In genomic region chr3:32825601-32826375, GRCh38 we compare ENCODE assay signal across 1 cellular context.
TF ChIP-seq lines count a peak whose summit lies in the region.

No MANE protein-coding gene starts in this region.

TF ChIP-seq in HepG2, 621 proteins besides CTCF, POLR2A, EP300 and RAD21 (continued from another document and continues in another):
- TF ChIP-seq NR2F2 (IDR thresholded peaks at IDR 0.05; ENCODE audit: borderline replicate concordance, low read depth) (no peak), PRDM10 (CRISPR knock-in tag; IDR thresholded peaks at IDR 0.05; ENCODE audit: low read depth) (no peak), TAF1 (CRISPR knock-in tag; IDR thresholded peaks at IDR 0.05) (peak; percentile 51; the same call in 1 of the 2 replicates), ZFP36L1 (CRISPR knock-in tag; IDR thresholded peaks at IDR 0.05) (no peak), TAF15 (IDR thresholded peaks at IDR 0.05; ENCODE audit: low read depth, low read length, poor library complexity, severe bottlenecking) (no peak), THAP8 (CRISPR knock-in tag; IDR thresholded peaks at IDR 0.05; ENCODE audit: borderline replicate concordance) (no peak), ATM (IDR thresholded peaks at IDR 0.05; ENCODE audit: borderline replicate concordance) (no peak), NFYC (CRISPR knock-in tag; IDR thresholded peaks at IDR 0.05) (no peak), TARDBP (CRISPR knock-in tag; IDR thresholded peaks at IDR 0.05) (no peak), MNT (IDR thresholded peaks at IDR 0.05) (no peak), BRCA1 (CRISPR knock-in tag; IDR thresholded peaks at IDR 0.05) (no peak), ZNF761 (CRISPR knock-in tag; conservative IDR thresholded peaks at IDR 0.05) (no peak), ARNT (IDR thresholded peaks at IDR 0.05) (no peak), ZNF503 (CRISPR knock-in tag; IDR thresholded peaks at IDR 0.05) (no peak), SAP130 (CRISPR knock-in tag; IDR thresholded peaks at IDR 0.05; ENCODE audit: low read depth) (peak; percentile 22; the same call in 1 of the 2 replicates), TP53 (CRISPR knock-in tag; conservative IDR thresholded peaks at IDR 0.05) (no peak), POLR2AphosphoS5 (IDR thresholded peaks at IDR 0.05; ENCODE audit: low read depth, low read length) (peak; percentile 20; the same call in 1 of the 2 replicates), ZNF362 (CRISPR knock-in tag; IDR thresholded peaks at IDR 0.05; ENCODE audit: borderline replicate concordance) (no peak), ZBTB26 (CRISPR knock-in tag; IDR thresholded peaks at IDR 0.05; ENCODE audit: borderline replicate concordance) (no peak), ZNF451 (CRISPR knock-in tag; IDR thresholded peaks at IDR 0.05) (no peak), KDM2A (CRISPR knock-in tag; IDR thresholded peaks at IDR 0.05; ENCODE audit: borderline replicate concordance, low read depth) (no peak), KDM5A (IDR thresholded peaks at IDR 0.05; ENCODE audit: borderline replicate concordance, low read length) (no peak), RELA (CRISPR knock-in tag; IDR thresholded peaks at IDR 0.05) (no peak), NR2C2 (CRISPR knock-in tag; IDR thresholded peaks at IDR 0.05; ENCODE audit: borderline replicate concordance) (0 out of 2 replicates have a peak, but pooled peaks have one; percentile 11), ZNF331 (CRISPR knock-in tag; IDR thresholded peaks at IDR 0.05) (no peak), IRX3 (CRISPR knock-in tag; IDR thresholded peaks at IDR 0.05; ENCODE audit: borderline replicate concordance, low read depth) (no peak), ZNF350 (CRISPR knock-in tag; IDR thresholded peaks at IDR 0.05; ENCODE audit: borderline replicate concordance, low read depth) (no peak), PHF20 (CRISPR knock-in tag; IDR thresholded peaks at IDR 0.05) (no peak), NFKB2 (CRISPR knock-in tag; IDR thresholded peaks at IDR 0.05; ENCODE audit: borderline replicate concordance) (no peak), FOXM1 (CRISPR knock-in tag; IDR thresholded peaks at IDR 0.05) (no peak), JUNB (CRISPR knock-in tag; IDR thresholded peaks at IDR 0.05; ENCODE audit: borderline replicate concordance) (no peak), HDAC2 (CRISPR knock-in tag; IDR thresholded peaks at IDR 0.05) (no peak), CREM (IDR thresholded peaks at IDR 0.05) (peak; percentile 56; the same call in 1 of the 2 replicates), CREM (CRISPR knock-in tag; IDR thresholded peaks at IDR 0.05) (no peak), RBFOX2 (IDR thresholded peaks at IDR 0.05; ENCODE audit: low read depth, low read length) (no peak; the same call in 1 of the 2 replicates), ZNF326 (CRISPR knock-in tag; IDR thresholded peaks at IDR 0.05; ENCODE audit: borderline replicate concordance) (no peak), ZNF510 (CRISPR knock-in tag; IDR thresholded peaks at IDR 0.05; ENCODE audit: low read depth) (no peak), ZNF251 (CRISPR knock-in tag; IDR thresholded peaks at IDR 0.05) (no peak)
- TF ChIP-seq, protein P1, sequence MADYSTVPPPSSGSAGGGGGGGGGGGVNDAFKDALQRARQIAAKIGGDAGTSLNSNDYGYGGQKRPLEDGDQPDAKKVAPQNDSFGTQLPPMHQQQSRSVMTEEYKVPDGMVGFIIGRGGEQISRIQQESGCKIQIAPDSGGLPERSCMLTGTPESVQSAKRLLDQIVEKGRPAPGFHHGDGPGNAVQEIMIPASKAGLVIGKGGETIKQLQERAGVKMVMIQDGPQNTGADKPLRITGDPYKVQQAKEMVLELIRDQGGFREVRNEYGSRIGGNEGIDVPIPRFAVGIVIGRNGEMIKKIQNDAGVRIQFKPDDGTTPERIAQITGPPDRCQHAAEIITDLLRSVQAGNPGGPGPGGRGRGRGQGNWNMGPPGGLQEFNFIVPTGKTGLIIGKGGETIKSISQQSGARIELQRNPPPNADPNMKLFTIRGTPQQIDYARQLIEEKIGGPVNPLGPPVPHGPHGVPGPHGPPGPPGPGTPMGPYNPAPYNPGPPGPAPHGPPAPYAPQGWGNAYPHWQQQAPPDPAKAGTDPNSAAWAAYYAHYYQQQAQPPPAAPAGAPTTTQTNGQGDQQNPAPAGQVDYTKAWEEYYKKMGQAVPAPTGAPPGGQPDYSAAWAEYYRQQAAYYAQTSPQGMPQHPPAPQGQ (CRISPR knock-in tag; IDR thresholded peaks at IDR 0.05; ENCODE audit: borderline replicate concordance), result no peak
- TF ChIP-seq, protein P2, sequence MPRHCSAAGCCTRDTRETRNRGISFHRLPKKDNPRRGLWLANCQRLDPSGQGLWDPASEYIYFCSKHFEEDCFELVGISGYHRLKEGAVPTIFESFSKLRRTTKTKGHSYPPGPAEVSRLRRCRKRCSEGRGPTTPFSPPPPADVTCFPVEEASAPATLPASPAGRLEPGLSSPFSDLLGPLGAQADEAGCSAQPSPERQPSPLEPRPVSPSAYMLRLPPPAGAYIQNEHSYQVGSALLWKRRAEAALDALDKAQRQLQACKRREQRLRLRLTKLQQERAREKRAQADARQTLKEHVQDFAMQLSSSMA (CRISPR knock-in tag; IDR thresholded peaks at IDR 0.05), result no peak
- TF ChIP-seq, protein P3, sequence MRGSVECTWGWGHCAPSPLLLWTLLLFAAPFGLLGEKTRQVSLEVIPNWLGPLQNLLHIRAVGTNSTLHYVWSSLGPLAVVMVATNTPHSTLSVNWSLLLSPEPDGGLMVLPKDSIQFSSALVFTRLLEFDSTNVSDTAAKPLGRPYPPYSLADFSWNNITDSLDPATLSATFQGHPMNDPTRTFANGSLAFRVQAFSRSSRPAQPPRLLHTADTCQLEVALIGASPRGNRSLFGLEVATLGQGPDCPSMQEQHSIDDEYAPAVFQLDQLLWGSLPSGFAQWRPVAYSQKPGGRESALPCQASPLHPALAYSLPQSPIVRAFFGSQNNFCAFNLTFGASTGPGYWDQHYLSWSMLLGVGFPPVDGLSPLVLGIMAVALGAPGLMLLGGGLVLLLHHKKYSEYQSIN (CRISPR knock-in tag; IDR thresholded peaks at IDR 0.05; ENCODE audit: borderline replicate concordance), result no peak
- TF ChIP-seq, protein P4, sequence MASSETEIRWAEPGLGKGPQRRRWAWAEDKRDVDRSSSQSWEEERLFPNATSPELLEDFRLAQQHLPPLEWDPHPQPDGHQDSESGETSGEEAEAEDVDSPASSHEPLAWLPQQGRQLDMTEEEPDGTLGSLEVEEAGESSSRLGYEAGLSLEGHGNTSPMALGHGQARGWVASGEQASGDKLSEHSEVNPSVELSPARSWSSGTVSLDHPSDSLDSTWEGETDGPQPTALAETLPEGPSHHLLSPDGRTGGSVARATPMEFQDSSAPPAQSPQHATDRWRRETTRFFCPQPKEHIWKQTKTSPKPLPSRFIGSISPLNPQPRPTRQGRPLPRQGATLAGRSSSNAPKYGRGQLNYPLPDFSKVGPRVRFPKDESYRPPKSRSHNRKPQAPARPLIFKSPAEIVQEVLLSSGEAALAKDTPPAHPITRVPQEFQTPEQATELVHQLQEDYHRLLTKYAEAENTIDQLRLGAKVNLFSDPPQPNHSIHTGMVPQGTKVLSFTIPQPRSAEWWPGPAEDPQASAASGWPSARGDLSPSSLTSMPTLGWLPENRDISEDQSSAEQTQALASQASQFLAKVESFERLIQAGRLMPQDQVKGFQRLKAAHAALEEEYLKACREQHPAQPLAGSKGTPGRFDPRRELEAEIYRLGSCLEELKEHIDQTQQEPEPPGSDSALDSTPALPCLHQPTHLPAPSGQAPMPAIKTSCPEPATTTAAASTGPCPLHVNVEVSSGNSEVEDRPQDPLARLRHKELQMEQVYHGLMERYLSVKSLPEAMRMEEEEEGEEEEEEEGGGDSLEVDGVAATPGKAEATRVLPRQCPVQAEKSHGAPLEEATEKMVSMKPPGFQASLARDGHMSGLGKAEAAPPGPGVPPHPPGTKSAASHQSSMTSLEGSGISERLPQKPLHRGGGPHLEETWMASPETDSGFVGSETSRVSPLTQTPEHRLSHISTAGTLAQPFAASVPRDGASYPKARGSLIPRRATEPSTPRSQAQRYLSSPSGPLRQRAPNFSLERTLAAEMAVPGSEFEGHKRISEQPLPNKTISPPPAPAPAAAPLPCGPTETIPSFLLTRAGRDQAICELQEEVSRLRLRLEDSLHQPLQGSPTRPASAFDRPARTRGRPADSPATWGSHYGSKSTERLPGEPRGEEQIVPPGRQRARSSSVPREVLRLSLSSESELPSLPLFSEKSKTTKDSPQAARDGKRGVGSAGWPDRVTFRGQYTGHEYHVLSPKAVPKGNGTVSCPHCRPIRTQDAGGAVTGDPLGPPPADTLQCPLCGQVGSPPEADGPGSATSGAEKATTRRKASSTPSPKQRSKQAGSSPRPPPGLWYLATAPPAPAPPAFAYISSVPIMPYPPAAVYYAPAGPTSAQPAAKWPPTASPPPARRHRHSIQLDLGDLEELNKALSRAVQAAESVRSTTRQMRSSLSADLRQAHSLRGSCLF (CRISPR knock-in tag; IDR thresholded peaks at IDR 0.05; ENCODE audit: borderline replicate concordance), result no peak
- TF ChIP-seq, protein P5, sequence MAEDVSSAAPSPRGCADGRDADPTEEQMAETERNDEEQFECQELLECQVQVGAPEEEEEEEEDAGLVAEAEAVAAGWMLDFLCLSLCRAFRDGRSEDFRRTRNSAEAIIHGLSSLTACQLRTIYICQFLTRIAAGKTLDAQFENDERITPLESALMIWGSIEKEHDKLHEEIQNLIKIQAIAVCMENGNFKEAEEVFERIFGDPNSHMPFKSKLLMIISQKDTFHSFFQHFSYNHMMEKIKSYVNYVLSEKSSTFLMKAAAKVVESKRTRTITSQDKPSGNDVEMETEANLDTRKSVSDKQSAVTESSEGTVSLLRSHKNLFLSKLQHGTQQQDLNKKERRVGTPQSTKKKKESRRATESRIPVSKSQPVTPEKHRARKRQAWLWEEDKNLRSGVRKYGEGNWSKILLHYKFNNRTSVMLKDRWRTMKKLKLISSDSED (CRISPR knock-in tag; IDR thresholded peaks at IDR 0.05), result no peak
